18 cellular contexts compared by ENCODE assay signal in the genomic region with DNA sequence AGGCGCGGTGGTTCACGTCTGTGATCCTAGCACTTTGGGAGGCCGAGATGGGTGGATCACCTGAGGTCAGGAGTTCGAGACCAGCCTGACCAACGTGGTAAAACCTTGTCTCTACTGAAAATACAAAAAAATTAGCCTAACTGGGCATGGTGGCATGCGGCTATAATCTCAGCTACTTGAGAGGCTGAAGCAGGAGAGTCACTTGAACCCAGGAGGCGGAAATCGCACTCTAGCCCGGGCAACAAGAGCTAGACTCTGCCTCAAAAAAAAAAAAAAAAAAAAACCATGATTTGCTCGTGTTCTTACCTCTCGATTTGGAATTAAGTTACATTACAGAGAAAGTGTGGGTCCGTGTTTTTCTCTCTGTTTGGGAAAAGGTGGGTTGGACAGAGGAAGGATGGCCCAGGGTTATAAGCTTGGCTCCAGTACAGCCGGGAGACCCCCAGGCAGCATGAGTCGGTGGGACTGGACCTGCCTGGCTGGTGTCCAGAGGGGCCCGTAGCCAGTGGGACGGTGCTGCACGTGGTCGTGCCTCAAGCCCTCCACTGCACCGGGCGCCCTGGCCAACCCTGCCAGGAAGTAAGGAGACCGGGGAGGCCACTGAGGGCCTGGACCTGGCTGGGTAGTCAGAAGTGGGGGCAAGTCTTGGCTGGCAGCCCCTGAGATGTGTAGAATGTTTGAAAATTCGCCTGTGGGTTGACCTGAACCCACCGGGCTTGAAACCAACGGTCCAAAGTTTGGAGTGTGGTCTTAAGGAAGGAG. TPM values are rescaled to one million over a fixed set of nuclear protein-coding genes. Genes with fewer than 3 reads are reported as not detected.
DNase-seq lines count a peak whose midpoint lies in the region; ATAC-seq, FAIRE-seq and TF ChIP-seq lines count a peak whose summit lies in the region.
"Had no signal": no experiment of that assay in that cellular context is flagged by ENCODE, and none has a peak within 500 bp of the region (broad histone marks: within the 10 kb centered on the region; RNA-seq: fewer than 3 reads in every experiment).

No MANE protein-coding gene starts in this region.

- TF ChIP-seq POLR2A in GM12878 (IDR thresholded peaks at IDR 0.05; ENCODE audit: low read depth, low read length), result peak; percentile 46; the same call in 1 of the 2 replicates

- peaks cover 12% of the 10 kb centered on the region for H3K27me3 ChIP-seq in MM.1S (replicated peaks; ENCODE audit: insufficient read depth, low read length)
- peaks cover 0 to 2% of the 10 kb centered on the region in 2 experiments; a peak in 3 of 4 replicates for H3K27me3 ChIP-seq in GM12878 (replicated peaks in 1 of 2; ENCODE audit: control insufficient read depth in 2 of 2, insufficient read depth in 2 of 2, low read length in 1 of 2)

- no peak for TF ChIP-seq RAD21 in GM12878 (IDR thresholded peaks at IDR 0.05; ENCODE audit: insufficient read depth, low read depth, low read length)

- H3K9me3 Mint-ChIP-seq in activated naive CD4-positive, alpha-beta T cell treated with anti-CD3 and anti-CD28 coated beads, Interleukin-2, amount 50 U/mL, for 24 hours, result no peaks in the 10 kb centered on the region
- H3K9me3 Mint-ChIP-seq in stimulated activated naive B cell treated with anti-CD40 and anti-IgM and Interleukin-4, amounts not matched to agents 10 μg/mL and 1 μg/mL and 100 μg/mL, for 72 hours, result no peaks in the 10 kb centered on the region

- H3K9ac ChIP-seq in MM.1S (ENCODE audit: low read length) (no peak overlapping the region), GM12878 (ENCODE audit: control insufficient read depth, insufficient read depth, low read length) (no peak overlapping the region)

- peaks cover 17% of the 10 kb centered on the region for H3K36me3 Mint-ChIP-seq in activated naive CD4-positive, alpha-beta T cell treated with anti-CD3 and anti-CD28 coated beads, Interleukin-2, amount 50 U/mL, for 24 hours
- H3K36me3 Mint-ChIP-seq in stimulated activated naive B cell treated with anti-CD40 and anti-IgM and Interleukin-4, amounts not matched to agents 10 μg/mL and 1 μg/mL and 100 μg/mL, for 72 hours, result peaks cover 44 to 53% of the 10 kb centered on the region in 2 donors

- H3K9me2 ChIP-seq in MM.1S (replicated peaks; ENCODE audit: insufficient read depth, low read length), result no peaks in the 10 kb centered on the region

- no peak for TF ChIP-seq CTCF in MM.1S (IDR thresholded peaks at IDR 0.05; ENCODE audit: low read length)
- TF ChIP-seq CTCF in GM12878 (IDR thresholded peaks at IDR 0.05 in 2 of 3, conservative IDR thresholded peaks at IDR 0.05 in 1 of 3; ENCODE audit: control insufficient read depth in 2 of 3, extremely low read depth in 1 of 3, insufficient read depth in 1 of 3, low read depth in 3 of 3, low read length in 3 of 3), result no peak

- no peak for FAIRE-seq in GM12878 (lab: Jason Lieb, UNC)
- FAIRE-seq: keratinocyte had no signal

- WGBS in GM12878 (ENCODE audit: insufficient coverage, insufficient replicate concordance, low lambda C conversion rate, missing lambda C conversion rate), result 82% methylated on average over 25 of the region's 25 CpGs

- peak overlapping the region; percentile 79 for H3K27ac Mint-ChIP-seq in activated naive CD4-positive, alpha-beta T cell treated with anti-CD3 and anti-CD28 coated beads, Interleukin-2, amount 50 U/mL, for 24 hours
- H3K27ac Mint-ChIP-seq in stimulated activated naive B cell treated with anti-CD40 and anti-IgM and Interleukin-4, amounts not matched to agents 10 μg/mL and 1 μg/mL and 100 μg/mL, for 72 hours, result peak overlapping the region; percentile 83

- H3K36me3 ChIP-seq in MM.1S (replicated peaks; ENCODE audit: insufficient read depth, low read length) (peaks cover 14% of the 10 kb centered on the region), GM12878 (ENCODE audit: control insufficient read depth in 2 of 2, insufficient read depth in 2 of 2, low read length in 1 of 2) (peaks cover 15 to 23% of the 10 kb centered on the region in 2 experiments)

- peaks cover 17% of the 10 kb centered on the region for H3K4me1 Mint-ChIP-seq in activated naive CD4-positive, alpha-beta T cell treated with anti-CD3 and anti-CD28 coated beads, Interleukin-2, amount 50 U/mL, for 24 hours
- peaks cover 33 to 56% of the 10 kb centered on the region in 2 donors for H3K4me1 Mint-ChIP-seq in stimulated activated naive B cell treated with anti-CD40 and anti-IgM and Interleukin-4, amounts not matched to agents 10 μg/mL and 1 μg/mL and 100 μg/mL, for 72 hours

- RAD21 ChIA-PET in GM12878 (lab: Charles Lee; ENCODE audit: unreplicated experiment), result no interaction called here

- BruUV-seq in GM12878 (replicated peaks; lab: Mats Ljungman, UMichigan), result no TSS peak

- H2AFZ ChIP-seq in MM.1S (ENCODE audit: low read length) (no peak overlapping the region), GM12878 (ENCODE audit: control insufficient read depth, low read depth, low read length) (no peak overlapping the region)

- H3K4me3 ChIP-seq in MM.1S (ENCODE audit: low read length) (no peak overlapping the region), GM12878 (no peak overlapping the region)
- H3K4me3 ChIP-seq: prostate gland, tibial artery had no signal

- ATAC-seq in GM12878, result no peak
- ATAC-seq in stimulated activated naive B cell treated with anti-CD40 and anti-IgM and Interleukin-4, amounts not matched to agents 10 μg/mL and 1 μg/mL and 100 μg/mL, for 72 hours (replicated peaks), result no peak
- no peak for ATAC-seq in HG03159 (IDR thresholded peaks at IDR 0.05; ENCODE audit: unreplicated experiment)

- in situ Hi-C loops in GM12878 (cut with MboI), result no loop called here

- no peak for TF ChIP-seq EP300 in GM12878 (IDR thresholded peaks at IDR 0.05; ENCODE audit: borderline replicate concordance in 1 of 2, control insufficient read depth in 1 of 2, low read depth in 2 of 2, low read length in 2 of 2)

- DNase-seq in activated naive CD4-positive, alpha-beta T cell (lab: John Stamatoyannopoulos, UW), result no peak
- DNase-seq in MM.1S (no peak), GM12878 (ENCODE audit: low read depth, low spot score) (no peak), SK-N-DZ (ENCODE audit: low spot score) (no peak)
- DNase-seq in stimulated activated naive B cell treated with anti-CD40 and anti-IgM and Interleukin-4, amounts not matched to agents 10 μg/mL and 1 μg/mL and 100 μg/mL, for 72 hours, result no peak
- DNase-seq in stimulated activated CD4-positive, alpha-beta T cell treated with anti-CD3 and anti-CD28 coated beads, Interleukin-1b, Interleukin-23, amount 100 ng/mL, for 48 hours, result no peak
- DNase-seq: activated CD4-positive, alpha-beta T cell treated with anti-CD3 and anti-CD28 coated beads for 1 hour; cerebellar nuclear complex; DND-41; glutamatergic neuron; NCI-H1092 treated with DMSO at 0.1 percent for 48 hours; NCI-H446 treated with DMSO at 0.1 percent for 48 hours; stimulated activated CD4-positive, alpha-beta T cell treated with anti-CD3 and anti-CD28 coated beads, Interleukin-15, amount 100 ng/mL, for 24 hours; tibial artery had no signal

- H3F3A ChIP-seq in MM.1S (ENCODE audit: insufficient read depth, low read length), result peaks cover 68% of the 10 kb centered on the region

- intact Hi-C loops in GM12878 (cut with micrococcal nuclease; ENCODE audit: unreplicated experiment), result no loop called here

- H3K9me3 ChIP-seq in MM.1S (replicated peaks; ENCODE audit: insufficient read depth, low read length) (no peaks in the 10 kb centered on the region), GM12878 (replicated peaks; ENCODE audit: control insufficient read depth, insufficient read depth, low read length) (no peaks in the 10 kb centered on the region)
- H3K9me3 ChIP-seq: prostate gland, tibial artery had no signal

- H4K20me1 ChIP-seq in MM.1S (ENCODE audit: insufficient read depth, low read length) (peaks cover 22% of the 10 kb centered on the region), GM12878 (ENCODE audit: control insufficient read depth, insufficient read depth) (no peaks in the 10 kb centered on the region; the same call in 1 of the 2 replicates)

- peak overlapping the region; percentile 97 for H3K4me3 Mint-ChIP-seq in activated naive CD4-positive, alpha-beta T cell treated with anti-CD3 and anti-CD28 coated beads, Interleukin-2, amount 50 U/mL, for 24 hours
- H3K4me3 Mint-ChIP-seq in stimulated activated naive B cell treated with anti-CD40 and anti-IgM and Interleukin-4, amounts not matched to agents 10 μg/mL and 1 μg/mL and 100 μg/mL, for 72 hours, result peak overlapping the region; percentile 30 to 60

- CTCF ChIA-PET in GM12878 (lab: Yijun Ruan, JAX), result no interaction called here

- H3K79me2 ChIP-seq in MM.1S (ENCODE audit: low read length) (peaks cover 32% of the 10 kb centered on the region), GM12878 (ENCODE audit: control insufficient read depth, insufficient read depth, low read length) (peaks cover 30% of the 10 kb centered on the region)

- H3K27ac ChIP-seq in MM.1S (ENCODE audit: low read length), result peak overlapping the region; percentile 61; the same call in 1 of the 2 replicates
- H3K27ac ChIP-seq in GM12878 (ENCODE audit: control insufficient read depth, insufficient read depth), result no peak overlapping the region
- H3K27ac ChIP-seq: prostate gland, tibial artery had no signal

- SMC1A ChIA-PET in GM12878 (lab: Charles Lee; ENCODE audit: uncharacterized antibody, unreplicated experiment), result no interaction called here

- H3K4me1 ChIP-seq in MM.1S (ENCODE audit: low read length) (peaks cover 49% of the 10 kb centered on the region), GM12878 (ENCODE audit: control insufficient read depth, insufficient read depth, low read length) (peaks cover 15% of the 10 kb centered on the region)

- POLR2A ChIA-PET in GM12878 (lab: Charles Lee), result no interaction called here

- H3K27me3 Mint-ChIP-seq in activated naive CD4-positive, alpha-beta T cell treated with anti-CD3 and anti-CD28 coated beads, Interleukin-2, amount 50 U/mL, for 24 hours, result no peaks in the 10 kb centered on the region
- H3K27me3 Mint-ChIP-seq in stimulated activated naive B cell treated with anti-CD40 and anti-IgM and Interleukin-4, amounts not matched to agents 10 μg/mL and 1 μg/mL and 100 μg/mL, for 72 hours, result peaks cover 3 to 14% of the 10 kb centered on the region in 2 donors

- H3K4me2 ChIP-seq in MM.1S (ENCODE audit: low read depth, low read length) (0 out of 2 replicates have a peak overlapping the region, but pooled peaks have one; percentile 3), GM12878 (ENCODE audit: control insufficient read depth, insufficient read depth) (no peak overlapping the region)

RNA-seq across cellular contexts. Expression of a gene that starts 3.7 kb away (rescaled TPM):
- 239 and 289 TPM in 2 replicates for total RNA-seq in GM12878 (2013; cell fraction: nucleolus; rRNA removed)
- total RNA-seq in GM12878 (2014; rRNA removed) (1,524 and 1,715 TPM in 2 replicates), GM12878 (2014; rRNA removed; fragmentation: Illumina TruSeq; extraction: Trizol) (972 and 1,030 TPM in 2 replicates), GM12878 (2021) (2,219 and 2,315 TPM in 2 replicates)
- 7,786 TPM for polyA plus RNA-seq in GM12878 (2011; ENCODE audit: low read depth)
- polyA plus RNA-seq in GM12878 (2011; rRNA removed) (524 and 1,111 TPM in 2 replicates), GM12878 (2014; fragmentation: Illumina TruSeq; extraction: Trizol) (209 and 786 TPM in 2 replicates), GM12878 (2014; fragmentation: Nextera tagmentation; extraction: Ambion mirVana) (100 to 1,000 TPM; 559 to 717 TPM), GM12878 (2014; rRNA removed) (3,158 and 3,344 TPM in 2 replicates), GM12878 (2016; fragmentation: Nextera tagmentation; extraction: Ambion mirVana) (1,000 to 10,000 TPM; 1,763 to 1,909 TPM)
- 3,186 and 3,536 TPM in 2 replicates for polyA plus RNA-seq in GM12878 (2011; cell fraction: cytosol; rRNA removed)
- polyA plus RNA-seq in GM12878 (2011; cell fraction: nucleus; rRNA removed), result 1,362 and 1,364 TPM in 2 replicates
- 3,088 and 3,408 TPM in 2 replicates for polyA plus RNA-seq in GM12878 (2012)
- 256 and 857 TPM in 2 replicates for polyA minus RNA-seq in GM12878 (2011; rRNA and poly(A)+ RNA removed)
- polyA minus RNA-seq in GM12878 (2011; cell fraction: cytosol; rRNA and poly(A)+ RNA removed), result 796 and 851 TPM in 2 replicates
- polyA minus RNA-seq in GM12878 (2011; cell fraction: nucleus; rRNA and poly(A)+ RNA removed), result 184 and 257 TPM in 2 replicates
- polyA plus RNA-seq in SK-N-DZ (2014; cell fraction: cytosol; rRNA removed), result 4,048 and 6,099 TPM in 2 replicates
- polyA plus RNA-seq in SK-N-DZ (2014; cell fraction: nucleus; rRNA removed), result 3,447 and 8,602 TPM in 2 replicates

RNA-seq across cellular contexts. Expression of a gene that starts 8.1 kb away (rescaled TPM):
- 0.34 and 0.46 TPM in 2 replicates for total RNA-seq in GM12878 (2013; cell fraction: nucleolus; rRNA removed)
- total RNA-seq in GM12878 (2014; rRNA removed) (under 0.01 and 0.11 TPM in 2 replicates), GM12878 (2014; rRNA removed; fragmentation: Illumina TruSeq; extraction: Trizol) (0.05 TPM in 1 of 2 replicates, not detected in the other), GM12878 (2021) (0.08 and 0.26 TPM in 2 replicates)
- polyA plus RNA-seq in GM12878 (2011; ENCODE audit: low read depth), result 0.31 TPM
- polyA plus RNA-seq in GM12878 (2011; rRNA removed) (not detected in 2 replicates), GM12878 (2014; fragmentation: Illumina TruSeq; extraction: Trizol) (not detected in 2 replicates), GM12878 (2014; fragmentation: Nextera tagmentation; extraction: Ambion mirVana) (under 1 TPM in 1 of 2 experiments, not detected in 1; 0.02 TPM), GM12878 (2014; rRNA removed) (0.16 and 0.73 TPM in 2 replicates), GM12878 (2016; fragmentation: Nextera tagmentation; extraction: Ambion mirVana) (under 1 TPM in 1 of 2 experiments, not detected in 1; 0.04 TPM)
- 0.03 TPM in 1 of 2 replicates, not detected in the other for polyA plus RNA-seq in GM12878 (2011; cell fraction: cytosol; rRNA removed)
- 0.18 and 0.38 TPM in 2 replicates for polyA plus RNA-seq in GM12878 (2011; cell fraction: nucleus; rRNA removed)
- polyA plus RNA-seq in GM12878 (2012), result 0.27 and 0.43 TPM in 2 replicates
- polyA minus RNA-seq in GM12878 (2011; rRNA and poly(A)+ RNA removed), result 0.05 TPM in 1 of 2 replicates, not detected in the other
- not detected in 2 replicates for polyA minus RNA-seq in GM12878 (2011; cell fraction: cytosol; rRNA and poly(A)+ RNA removed)
- 0.12 and 0.38 TPM in 2 replicates for polyA minus RNA-seq in GM12878 (2011; cell fraction: nucleus; rRNA and poly(A)+ RNA removed)
- polyA plus RNA-seq in SK-N-DZ (2014; cell fraction: cytosol; rRNA removed), result 17.3 and 18.1 TPM in 2 replicates
- polyA plus RNA-seq in SK-N-DZ (2014; cell fraction: nucleus; rRNA removed), result 27.4 and 32.2 TPM in 2 replicates

RNA-seq across cellular contexts. Expression of a gene that starts 34.5 kb away (rescaled TPM):
- 111 and 128 TPM in 2 replicates for total RNA-seq in GM12878 (2013; cell fraction: nucleolus; rRNA removed)
- total RNA-seq in GM12878 (2014; rRNA removed), result 122 and 127 TPM in 2 replicates
- 82.5 and 93.4 TPM in 2 replicates for total RNA-seq in GM12878 (2014; rRNA removed; fragmentation: Illumina TruSeq; extraction: Trizol)
- total RNA-seq in GM12878 (2021), result 223 and 240 TPM in 2 replicates
- 23.5 TPM for polyA plus RNA-seq in GM12878 (2011; ENCODE audit: low read depth)
- 110 and 123 TPM in 2 replicates for polyA plus RNA-seq in GM12878 (2011; rRNA removed)
- polyA plus RNA-seq in GM12878 (2011; cell fraction: cytosol; rRNA removed), result 47.6 and 72.8 TPM in 2 replicates
- polyA plus RNA-seq in GM12878 (2011; cell fraction: nucleus; rRNA removed), result 106 and 159 TPM in 2 replicates
- polyA plus RNA-seq in GM12878 (2012), result 71.1 and 77.1 TPM in 2 replicates
- 69.0 and 91.2 TPM in 2 replicates for polyA plus RNA-seq in GM12878 (2014; fragmentation: Illumina TruSeq; extraction: Trizol)
- polyA plus RNA-seq in GM12878 (2014; fragmentation: Nextera tagmentation; extraction: Ambion mirVana), result 10 to 100 TPM in 1 of 2 experiments, 1 to 10 TPM in 1; 9.9 to 27.7 TPM
- 164 and 194 TPM in 2 replicates for polyA plus RNA-seq in GM12878 (2014; rRNA removed)
- 10 to 100 TPM; 16.9 to 17.9 TPM for polyA plus RNA-seq in GM12878 (2016; fragmentation: Nextera tagmentation; extraction: Ambion mirVana)
- 27.9 and 29.7 TPM in 2 replicates for polyA minus RNA-seq in GM12878 (2011; rRNA and poly(A)+ RNA removed)
- polyA minus RNA-seq in GM12878 (2011; cell fraction: cytosol; rRNA and poly(A)+ RNA removed), result 26.6 and 31.5 TPM in 2 replicates
- 17.4 and 38.3 TPM in 2 replicates for polyA minus RNA-seq in GM12878 (2011; cell fraction: nucleus; rRNA and poly(A)+ RNA removed)
- 169 and 201 TPM in 2 replicates for polyA plus RNA-seq in SK-N-DZ (2014; cell fraction: cytosol; rRNA removed)
- 133 and 197 TPM in 2 replicates for polyA plus RNA-seq in SK-N-DZ (2014; cell fraction: nucleus; rRNA removed)

RNA-seq across cellular contexts. Expression of a gene that starts 37.2 kb away (rescaled TPM):
- total RNA-seq in GM12878 (2013; cell fraction: nucleolus; rRNA removed), result 69.0 and 71.0 TPM in 2 replicates
- total RNA-seq in GM12878 (2014; rRNA removed), result 36.3 and 38.3 TPM in 2 replicates
- 11.7 and 14.8 TPM in 2 replicates for total RNA-seq in GM12878 (2014; rRNA removed; fragmentation: Illumina TruSeq; extraction: Trizol)
- 36.5 and 37.5 TPM in 2 replicates for total RNA-seq in GM12878 (2021)
- 4.5 TPM for polyA plus RNA-seq in GM12878 (2011; ENCODE audit: low read depth)
- 6.3 and 13.6 TPM in 2 replicates for polyA plus RNA-seq in GM12878 (2011; rRNA removed)
- 26.6 and 50.8 TPM in 2 replicates for polyA plus RNA-seq in GM12878 (2011; cell fraction: cytosol; rRNA removed)
- polyA plus RNA-seq in GM12878 (2011; cell fraction: nucleus; rRNA removed), result 37.5 and 49.9 TPM in 2 replicates
- polyA plus RNA-seq in GM12878 (2012), result 18.6 and 22.1 TPM in 2 replicates
- polyA plus RNA-seq in GM12878 (2014; fragmentation: Illumina TruSeq; extraction: Trizol), result 4.2 and 13.2 TPM in 2 replicates
- 1 to 10 TPM; 1.2 to 3.9 TPM for polyA plus RNA-seq in GM12878 (2014; fragmentation: Nextera tagmentation; extraction: Ambion mirVana)
- 42.5 and 52.5 TPM in 2 replicates for polyA plus RNA-seq in GM12878 (2014; rRNA removed)
- 10 to 100 TPM; 60.9 to 67.0 TPM for polyA plus RNA-seq in GM12878 (2016; fragmentation: Nextera tagmentation; extraction: Ambion mirVana)
- 4.5 and 13.9 TPM in 2 replicates for polyA minus RNA-seq in GM12878 (2011; rRNA and poly(A)+ RNA removed)
- 8.7 and 11.5 TPM in 2 replicates for polyA minus RNA-seq in GM12878 (2011; cell fraction: cytosol; rRNA and poly(A)+ RNA removed)
- polyA minus RNA-seq in GM12878 (2011; cell fraction: nucleus; rRNA and poly(A)+ RNA removed), result 11.2 and 27.7 TPM in 2 replicates
- polyA plus RNA-seq in SK-N-DZ (2014; cell fraction: cytosol; rRNA removed), result 93.7 and 103 TPM in 2 replicates
- 79.3 and 86.8 TPM in 2 replicates for polyA plus RNA-seq in SK-N-DZ (2014; cell fraction: nucleus; rRNA removed)

RNA-seq across cellular contexts. Expression of a gene that starts 40.5 kb away (rescaled TPM):
- 6.5 and 6.7 TPM in 2 replicates for total RNA-seq in GM12878 (2013; cell fraction: nucleolus; rRNA removed)
- total RNA-seq in GM12878 (2014; rRNA removed) (50.1 and 55.2 TPM in 2 replicates), GM12878 (2014; rRNA removed; fragmentation: Illumina TruSeq; extraction: Trizol) (22.5 and 24.9 TPM in 2 replicates), GM12878 (2021) (49.1 and 52.0 TPM in 2 replicates)
- polyA plus RNA-seq in GM12878 (2011; ENCODE audit: low read depth), result 9.2 TPM
- polyA plus RNA-seq in GM12878 (2011; rRNA removed) (4.7 and 13.0 TPM in 2 replicates), GM12878 (2014; fragmentation: Illumina TruSeq; extraction: Trizol) (8.3 and 28.5 TPM in 2 replicates), GM12878 (2014; fragmentation: Nextera tagmentation; extraction: Ambion mirVana) (1 to 10 TPM; 1.6 to 5.6 TPM), GM12878 (2014; rRNA removed) (56.0 and 65.8 TPM in 2 replicates), GM12878 (2016; fragmentation: Nextera tagmentation; extraction: Ambion mirVana) (100 to 1,000 TPM; 122 to 131 TPM)
- 13.6 and 22.1 TPM in 2 replicates for polyA plus RNA-seq in GM12878 (2011; cell fraction: cytosol; rRNA removed)
- polyA plus RNA-seq in GM12878 (2011; cell fraction: nucleus; rRNA removed), result 11.4 and 12.7 TPM in 2 replicates
- 28.9 and 29.0 TPM in 2 replicates for polyA plus RNA-seq in GM12878 (2012)
- polyA minus RNA-seq in GM12878 (2011; rRNA and poly(A)+ RNA removed), result 4.2 and 10.8 TPM in 2 replicates
- polyA minus RNA-seq in GM12878 (2011; cell fraction: cytosol; rRNA and poly(A)+ RNA removed), result 4.5 and 11.0 TPM in 2 replicates
- polyA minus RNA-seq in GM12878 (2011; cell fraction: nucleus; rRNA and poly(A)+ RNA removed), result 2.1 and 5.4 TPM in 2 replicates
- polyA plus RNA-seq in SK-N-DZ (2014; cell fraction: cytosol; rRNA removed), result 103 and 115 TPM in 2 replicates
- 76.5 and 79.9 TPM in 2 replicates for polyA plus RNA-seq in SK-N-DZ (2014; cell fraction: nucleus; rRNA removed)
